24 cellular contexts compared by ENCODE assay signal in the genomic region with DNA sequence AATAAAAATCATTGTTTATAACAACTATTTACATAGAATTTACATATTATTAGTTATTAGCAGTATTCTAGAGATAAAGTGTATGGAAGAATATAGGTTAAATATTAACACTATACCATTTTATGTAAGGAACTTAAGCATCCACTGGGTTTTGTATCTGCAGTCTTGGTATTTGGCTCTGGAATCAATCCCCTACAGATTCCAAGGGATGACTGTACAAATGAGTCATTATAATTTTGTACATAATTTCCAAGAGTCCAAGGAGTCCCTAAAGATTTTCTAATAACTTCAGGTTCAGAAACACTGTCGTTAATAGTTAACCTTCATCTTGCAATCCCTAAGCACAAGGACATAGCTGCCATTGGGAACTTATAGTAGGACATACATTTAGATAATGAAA.
DNase-seq lines count a peak whose midpoint lies in the region; FAIRE-seq and TF ChIP-seq lines count a peak whose summit lies in the region.
"Had no signal": no experiment of that assay in that cellular context is flagged by ENCODE, and none has a peak within 500 bp of the region (broad histone marks: within the 10 kb centered on the region; RNA-seq: fewer than 3 reads in every experiment).

No MANE protein-coding gene starts in this region.

- H3K79me2 ChIP-seq in astrocyte (ENCODE audit: insufficient read depth, low read length), result no peaks in the 10 kb centered on the region

- no peak overlapping the region for H3K4me2 ChIP-seq in astrocyte (ENCODE audit: low read length)

- H3K9me3 ChIP-seq in astrocyte (ENCODE audit: insufficient read depth, low read depth, low read length), result no peaks in the 10 kb centered on the region
- H3K9me3 ChIP-seq: upper lobe of right lung had no signal

- no peaks in the 10 kb centered on the region for H3K36me3 Mint-ChIP-seq in astrocyte (ENCODE audit: low read depth, unreplicated experiment)

- H3K36me3 ChIP-seq in astrocyte (ENCODE audit: insufficient read depth, low read length), result no peaks in the 10 kb centered on the region
- H3K36me3 ChIP-seq: upper lobe of right lung had no signal

- H3K27ac Mint-ChIP-seq in astrocyte (ENCODE audit: unreplicated experiment), result no peak overlapping the region
- H3K27ac Mint-ChIP-seq: CD4-positive, alpha-beta T cell; HFFc6; naive B cell had no signal

- H2AFZ ChIP-seq in astrocyte (ENCODE audit: low read depth, low read length), result no peak overlapping the region

- H3K4me3 Mint-ChIP-seq in astrocyte (ENCODE audit: unreplicated experiment), result no peak overlapping the region
- H3K4me3 Mint-ChIP-seq: activated T-cell treated with anti-CD3 and anti-CD28 coated beads, Interleukin-2, amount 50 U/mL, for 4 hours; CD4-positive, alpha-beta T cell; HFFc6 had no signal

- no peak overlapping the region for H3K9ac ChIP-seq in astrocyte (ENCODE audit: low read length)

- TF ChIP-seq CTCF in astrocyte (IDR thresholded peaks at IDR 0.05; ENCODE audit: insufficient read depth, low read depth, low read length), result no peak
- TF ChIP-seq CTCF in fibroblast of pulmonary artery (IDR thresholded peaks at IDR 0.05; ENCODE audit: low read length, missing control alignments), result no peak

- DNase-seq in HT1080 (ENCODE audit: low read depth) (peak; percentile 44), astrocyte (ENCODE audit: low read depth) (peak; percentile 46), fibroblast of pulmonary artery (ENCODE audit: low read depth) (peak; percentile 15), stromal cell of bone marrow (ENCODE audit: low read depth) (peak; percentile 21), SHP77 treated with DMSO at 0.1 percent for 48 hours (lab: John Stamatoyannopoulos, UW) (no peak), OCI-M2 (lab: John Stamatoyannopoulos, UW; ENCODE audit: unreplicated experiment) (no peak), NCI-H524 (lab: John Stamatoyannopoulos, UW) (no peak)
- DNase-seq: activated CD4-positive, alpha-beta T cell treated with anti-CD3 and anti-CD28 coated beads for 4 hours; activated naive CD4-positive, alpha-beta T cell; activated T-cell treated with anti-CD3 and anti-CD28 coated beads, Interleukin-2, amount 50 U/mL, for 4 hours; CD4-positive, alpha-beta T cell; cerebellar nuclear complex; DMS 273 treated with DMSO at 0.1 percent for 48 hours; GDM1; head of caudate nucleus; HFFc6; naive B cell; NCI-H1105; NCI-H2081; NCI-H345; OCI-M1; T-helper 1 cell; upper lobe of right lung had no signal

- H3K27me3 Mint-ChIP-seq in astrocyte (ENCODE audit: low read depth, unreplicated experiment), result no peaks in the 10 kb centered on the region
- H3K27me3 Mint-ChIP-seq: CD4-positive, alpha-beta T cell; naive B cell had no signal

- H3K4me1 ChIP-seq in astrocyte (ENCODE audit: insufficient read depth, low read length), result no peaks in the 10 kb centered on the region
- H3K4me1 ChIP-seq: upper lobe of right lung had no signal

- H3K27me3 ChIP-seq in astrocyte (ENCODE audit: insufficient read depth, low read length), result no peaks in the 10 kb centered on the region
- H3K27me3 ChIP-seq: upper lobe of right lung had no signal

- H3K4me1 Mint-ChIP-seq in astrocyte (ENCODE audit: low read depth, unreplicated experiment), result peaks cover 7% of the 10 kb centered on the region

- H4K20me1 ChIP-seq in astrocyte (ENCODE audit: insufficient read depth, low read length), result no peaks in the 10 kb centered on the region

- H3K9me3 Mint-ChIP-seq in astrocyte (ENCODE audit: unreplicated experiment), result no peaks in the 10 kb centered on the region
- H3K9me3 Mint-ChIP-seq: HFFc6 had no signal

- no peak overlapping the region for H3K4me3 ChIP-seq in astrocyte (ENCODE audit: insufficient read depth, low read depth, low read length)
- no peak overlapping the region for H3K4me3 ChIP-seq in fibroblast of pulmonary artery (replicated peaks; ENCODE audit: low read depth, low read length)
- H3K4me3 ChIP-seq: upper lobe of right lung had no signal

- peak; percentile 23 for FAIRE-seq in astrocyte (lab: Jason Lieb, UNC)
- FAIRE-seq: HepG2 had no signal

- no peak overlapping the region for H3K27ac ChIP-seq in astrocyte (ENCODE audit: low read depth, low read length)
- H3K27ac ChIP-seq: upper lobe of right lung had no signal

Comparison
In these comparisons a context has a peak if more than half of its experiments do, and no peak if none do; other contexts are left out.
1. DNase-seq: peak in HT1080 (single experiment), astrocyte (single experiment), fibroblast of pulmonary artery (single experiment) and stromal cell of bone marrow (single experiment); none in SHP77 treated with DMSO at 0.1 percent for 48 hours (single experiment), OCI-M2 (single experiment) and NCI-H524 (0 of 2).